Comparison of ENCODE assay signal across 11 cellular contexts in the genomic region with DNA sequence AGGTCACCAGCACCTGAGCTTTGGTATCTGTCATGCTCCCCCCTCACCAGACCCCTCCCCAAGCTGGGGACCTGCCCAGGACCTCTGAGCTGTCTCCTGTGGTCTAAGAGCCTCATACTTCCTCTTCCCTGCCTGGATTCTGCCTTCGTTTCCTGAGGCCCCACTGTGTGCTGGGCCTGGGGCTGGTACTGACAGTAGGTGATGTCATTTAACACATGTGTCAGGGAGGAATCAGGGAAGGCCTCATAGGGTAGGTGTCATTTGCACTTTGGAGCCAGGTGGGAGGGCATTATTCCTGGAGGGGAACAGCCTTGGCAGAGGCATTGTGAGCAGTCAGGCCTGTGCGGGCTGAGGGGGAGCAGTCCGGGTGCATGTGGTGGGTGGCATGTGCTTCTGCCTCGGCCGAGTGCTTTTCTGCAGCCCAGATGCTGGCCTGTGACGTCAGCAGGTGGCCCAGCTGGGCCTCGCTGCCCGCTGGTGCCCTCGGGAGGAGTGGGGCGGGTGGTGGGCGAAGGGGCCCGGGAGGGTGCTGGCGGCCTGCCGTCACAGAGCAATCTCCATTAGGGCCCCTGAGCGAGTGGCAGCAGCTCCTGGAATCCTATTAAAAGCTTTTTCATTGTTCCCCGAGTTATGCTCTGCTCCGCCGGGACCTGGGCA. TPM values are rescaled to one million over a fixed set of nuclear protein-coding genes. Genes with fewer than 3 reads are reported as not detected.
DNase-seq lines count a peak whose midpoint lies in the region; ATAC-seq and TF ChIP-seq lines count a peak whose summit lies in the region.
"Had no signal": no experiment of that assay in that cellular context is flagged by ENCODE, and none has a peak within 500 bp of the region (broad histone marks: within the 10 kb centered on the region; RNA-seq: fewer than 3 reads in every experiment).

No MANE protein-coding gene starts in this region.

- ATAC-seq in GM21737 (IDR thresholded peaks at IDR 0.05; ENCODE audit: unreplicated experiment) = no peak
- ATAC-seq: activated T-cell treated with anti-CD3 and anti-CD28 coated beads, Interleukin-2, amount 50 U/mL, for 72 hours; naive thymus-derived CD4-positive, alpha-beta T cell had no signal

- H3K4me3 Mint-ChIP-seq in endothelial cell (ENCODE audit: unreplicated experiment) = no peak overlapping the region
- H3K4me3 Mint-ChIP-seq: activated T-cell treated with anti-CD3 and anti-CD28 coated beads, Interleukin-2, amount 50 U/mL, for 72 hours; naive thymus-derived CD4-positive, alpha-beta T cell had no signal

- H3K36me3 Mint-ChIP-seq in endothelial cell (ENCODE audit: low read depth, unreplicated experiment) = no peaks in the 10 kb centered on the region

- peaks cover 15% of the 10 kb centered on the region for H3K27me3 Mint-ChIP-seq in endothelial cell (ENCODE audit: unreplicated experiment)

- H3K9me3 Mint-ChIP-seq in endothelial cell (ENCODE audit: unreplicated experiment) = no peaks in the 10 kb centered on the region
- H3K9me3 Mint-ChIP-seq: activated T-cell treated with anti-CD3 and anti-CD28 coated beads, Interleukin-2, amount 50 U/mL, for 72 hours; naive thymus-derived CD4-positive, alpha-beta T cell had no signal

- no peak for TF ChIP-seq POLR2A in vagina (IDR thresholded peaks at IDR 0.05)

- H3K9me3 ChIP-seq in vagina = no peaks in the 10 kb centered on the region

- H3K4me1 Mint-ChIP-seq in endothelial cell (ENCODE audit: unreplicated experiment) = peaks cover 3% of the 10 kb centered on the region
- H3K4me1 Mint-ChIP-seq: naive thymus-derived CD4-positive, alpha-beta T cell had no signal

- intact Hi-C loops in vagina (cut with DNase I) = no loop called here

- no peaks in the 10 kb centered on the region for H3K36me3 ChIP-seq in vagina

- no peak overlapping the region for H3K4me3 ChIP-seq in vagina

- no peak overlapping the region for H3K27ac ChIP-seq in vagina

- H3K27me3 ChIP-seq in vagina = no peaks in the 10 kb centered on the region

- peaks cover 3% of the 10 kb centered on the region for H3K4me1 ChIP-seq in vagina

- peak overlapping the region; percentile 52 for H3K27ac Mint-ChIP-seq in endothelial cell (ENCODE audit: unreplicated experiment)
- H3K27ac Mint-ChIP-seq: activated T-cell treated with anti-CD3 and anti-CD28 coated beads, Interleukin-2, amount 50 U/mL, for 72 hours; naive thymus-derived CD4-positive, alpha-beta T cell had no signal

- TF ChIP-seq CTCF in endothelial cell (IDR thresholded peaks at IDR 0.05; ENCODE audit: unreplicated experiment) (no peak), vagina (IDR thresholded peaks at IDR 0.05) (no peak)

- peak; percentile 24 for DNase-seq in NCI-H2107 treated with DMSO at 0.1 percent for 48 hours (lab: John Stamatoyannopoulos, UW; ENCODE audit: unreplicated experiment)
- DNase-seq in NCI-H2107 (lab: John Stamatoyannopoulos, UW) = no peak
- peak; percentile 54 for DNase-seq in NCI-H2227 treated with DMSO at 0.1 percent for 48 hours (lab: John Stamatoyannopoulos, UW)
- no peak for DNase-seq in endothelial cell (ENCODE audit: low spot score)
- peak; percentile 73 for DNase-seq in superior temporal gyrus (ENCODE audit: extremely low spot score)
- no peak for DNase-seq in glomerular visceral epithelial cell (ENCODE audit: extremely low spot score)
- DNase-seq in vagina (ENCODE audit: extremely low spot score in 2 of 2) = no peak
- DNase-seq: activated T-cell treated with anti-CD3 and anti-CD28 coated beads, Interleukin-2, amount 50 U/mL, for 72 hours; effector CD8-positive, alpha-beta T cell; naive thymus-derived CD4-positive, alpha-beta T cell had no signal

RNA-seq across cellular contexts. Expression of a gene that starts 9.1 kb away (rescaled TPM):
- total RNA-seq in endothelial cell (ENCODE audit: unreplicated experiment) (not detected), vagina (0.49 TPM)
- total RNA-seq: naive thymus-derived CD4-positive, alpha-beta T cell had no signal

RNA-seq across cellular contexts. Expression of a gene that starts 58.6 kb away (rescaled TPM):
- total RNA-seq in endothelial cell (ENCODE audit: unreplicated experiment) = 69.8 TPM
- total RNA-seq in vagina = 85.0 TPM

Comparison
In these comparisons a context has a peak if more than half of its experiments do, and no peak if none do; other contexts are left out.
1. DNase-seq: peak in NCI-H2107 treated with DMSO at 0.1 percent for 48 hours (single experiment), NCI-H2227 treated with DMSO at 0.1 percent for 48 hours (single experiment) and superior temporal gyrus (single experiment); none in NCI-H2107 (single experiment), endothelial cell (single experiment), glomerular visceral epithelial cell (single experiment) and vagina (0 of 2).